In the genomic region with DNA sequence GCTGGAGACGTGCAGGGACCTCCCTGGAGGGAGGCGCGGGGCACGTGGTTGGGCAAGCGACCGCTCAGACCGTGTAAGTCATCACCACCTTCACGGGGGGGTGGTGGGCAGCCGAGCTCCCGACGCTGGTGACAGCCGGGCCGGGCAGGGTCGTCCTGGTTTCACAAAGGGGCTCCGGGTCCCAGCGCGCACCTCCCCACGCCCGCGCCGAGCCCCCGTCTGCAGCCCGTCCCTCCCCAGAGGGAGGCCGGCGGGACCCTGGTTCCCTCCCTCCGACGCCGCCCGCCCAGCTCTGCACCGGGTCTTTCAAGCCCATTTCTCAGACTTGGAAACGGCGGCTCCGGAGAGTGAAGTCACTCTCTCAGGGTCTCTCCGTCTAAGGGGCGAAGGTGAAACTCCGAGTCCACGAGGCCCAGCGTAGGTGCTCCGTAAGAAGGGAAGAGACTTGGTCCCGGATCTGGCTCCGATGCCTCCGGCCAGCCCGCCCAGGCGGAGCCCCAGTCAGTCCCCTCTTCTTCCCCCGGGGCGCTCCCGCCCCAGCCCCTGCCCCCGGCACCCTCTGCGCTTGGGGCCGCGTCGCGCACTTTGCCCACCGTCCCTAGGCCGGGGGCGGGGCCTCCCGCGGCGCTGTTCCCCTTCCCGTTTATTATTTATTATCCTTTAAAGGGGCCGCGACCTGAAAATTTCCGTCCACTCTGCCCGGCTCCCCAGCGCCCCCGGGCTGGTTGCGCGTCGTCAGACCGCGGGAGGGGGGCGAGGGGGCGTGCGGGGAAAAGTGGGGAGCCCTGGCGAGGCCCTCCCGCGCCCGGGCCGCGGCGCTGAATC, we compare ENCODE assay signal across 8 cellular contexts. TPM values are rescaled to one million over a fixed set of nuclear protein-coding genes. Genes with fewer than 3 reads are reported as not detected.
DNase-seq lines count a peak whose midpoint lies in the region; ATAC-seq, FAIRE-seq and TF ChIP-seq lines count a peak whose summit lies in the region.

No MANE protein-coding gene starts in this region.

- peak overlapping the region; percentile 86 for H3K4me3 ChIP-seq in NT2/D1 (ENCODE audit: insufficient read length, low read depth)
- H3K4me3 ChIP-seq in endothelial cell of umbilical vein (replicated peaks in 1 of 3; ENCODE audit: insufficient read depth in 1 of 3, low read depth in 1 of 3, low read length in 3 of 3), result peak overlapping the region; percentile 69 to 95 (median 85)
- peak overlapping the region; percentile 99 for H3K4me3 ChIP-seq in mesodermal cell (ENCODE audit: extremely low read depth, insufficient read depth, low read length, poor library complexity, severe bottlenecking)

- H2AFZ ChIP-seq in endothelial cell of umbilical vein (ENCODE audit: low read depth, low read length), result peak overlapping the region; percentile 95

- peak; percentile 22 for TF ChIP-seq POLR2A in endothelial cell of umbilical vein (IDR thresholded peaks at IDR 0.05; ENCODE audit: low read depth, low read length)

- no peaks in the 10 kb centered on the region for H4K20me1 ChIP-seq in endothelial cell of umbilical vein (replicated peaks; ENCODE audit: control insufficient read depth, extremely low read depth, insufficient read depth, low read length)

- H3K9ac ChIP-seq in NT2/D1 (ENCODE audit: insufficient read length, low read depth) (peak overlapping the region; percentile 87), endothelial cell of umbilical vein (replicated peaks; ENCODE audit: extremely low read depth, insufficient read depth, low read length) (peak overlapping the region; percentile 77)

- dilution Hi-C loops in endothelial cell of umbilical vein (cut with MboI; ENCODE audit: extremely low pct_ligation_motif_present, low sequenced_read_pairs), result no loop called here

- peak; percentile 37 for FAIRE-seq in endothelial cell of umbilical vein (lab: Jason Lieb, UNC)

- peak overlapping the region; percentile 70 for H3K4me2 ChIP-seq in endothelial cell of umbilical vein (ENCODE audit: insufficient read depth, low read length)

- TF ChIP-seq CTCF in endothelial cell of umbilical vein (IDR thresholded peaks at IDR 0.05; ENCODE audit: extremely low read depth in 1 of 2, insufficient read depth in 1 of 2, low read depth in 1 of 2, low read length in 2 of 2), result no peak

- 0 to 1% methylated on average over 46 to 60 of the region's 81 CpGs for WGBS in mesodermal cell (ENCODE audit: insufficient coverage in 2 of 2), 2 experiments

- H3K4me1 ChIP-seq in NT2/D1 (ENCODE audit: insufficient read depth, insufficient read length) (peaks cover 16% of the 10 kb centered on the region), endothelial cell of umbilical vein (ENCODE audit: control insufficient read depth, extremely low read depth, insufficient read depth, low read length) (peaks cover 6% of the 10 kb centered on the region), mesodermal cell (ENCODE audit: control insufficient read depth, insufficient read depth, low read length, poor library complexity, severe bottlenecking) (peaks cover 4% of the 10 kb centered on the region)

- no peaks in the 10 kb centered on the region for H3K9me3 ChIP-seq in NT2/D1 (ENCODE audit: insufficient read depth, low read length)
- no peaks in the 10 kb centered on the region for H3K9me3 ChIP-seq in endothelial cell of umbilical vein (replicated peaks; ENCODE audit: control insufficient read depth, insufficient read depth, low read length)
- H3K9me3 ChIP-seq in mesodermal cell (ENCODE audit: control insufficient read depth, low read length), result no peaks in the 10 kb centered on the region

- no peaks in the 10 kb centered on the region for H3K9me1 ChIP-seq in endothelial cell of umbilical vein (replicated peaks; ENCODE audit: control insufficient read depth, extremely low read depth, insufficient read depth, low read length)

- ATAC-seq in GM21360 (IDR thresholded peaks at IDR 0.05; ENCODE audit: unreplicated experiment), result peak; percentile 48

- intact Hi-C loops in endothelial cell of umbilical vein (cut with micrococcal nuclease), result loop anchor here (1.0 kb wide), 1 partner anchor 57 kb away; no protein-coding TSS in a partner anchor

- POLR2A ChIA-PET in endothelial cell of umbilical vein (lab: Charles Lee), result no interaction called here

- H3K36me3 ChIP-seq in NT2/D1 (ENCODE audit: insufficient read depth, insufficient read length, low read length) (peaks cover 21% of the 10 kb centered on the region), endothelial cell of umbilical vein (ENCODE audit: control insufficient read depth in 2 of 2, extremely low read depth in 1 of 2, insufficient read depth in 2 of 2, low read length in 2 of 2) (no peaks in the 10 kb centered on the region), mesodermal cell (ENCODE audit: control insufficient read depth, insufficient read depth, low read length) (peaks cover 29% of the 10 kb centered on the region)

- H3K27ac ChIP-seq in endothelial cell of umbilical vein (ENCODE audit: insufficient read depth, low read depth, low read length) (peak overlapping the region; percentile 86), mesodermal cell (ENCODE audit: low read depth, low read length, severe bottlenecking) (peak overlapping the region; percentile 95)

- in situ Hi-C loops in Caki2 (cut with HindIII; ENCODE audit: low pct_unique_long_range_greater_than_20kb, low sequenced_read_pairs), result no loop called here

- H3K27me3 ChIP-seq in NT2/D1 (ENCODE audit: insufficient read depth, insufficient read length) (peaks cover 12% of the 10 kb centered on the region), endothelial cell of umbilical vein (ENCODE audit: control insufficient read depth in 2 of 2, insufficient read depth in 2 of 2, low read length in 2 of 2) (peaks cover 3 to 5% of the 10 kb centered on the region in 2 experiments)

- no TSS peak for BruUV-seq in endothelial cell of umbilical vein (replicated peaks; lab: Mats Ljungman, UMichigan)

- CTCF ChIA-PET in endothelial cell of umbilical vein (lab: Charles Lee), result interaction anchor here (1.3 to 3.4 kb wide), 2 partner anchors 57 to 59 kb away, joined by 5 to 46 read pairs; partner anchors contain the start of gene WDR18

- no peaks in the 10 kb centered on the region for H3K79me2 ChIP-seq in endothelial cell of umbilical vein (ENCODE audit: control insufficient read depth, insufficient read depth, low read length)

- peak; percentile 69 for DNase-seq in Caki2 (ENCODE audit: low read depth)
- peak; percentile 53 for DNase-seq in HS-5 (ENCODE audit: low read depth)
- peak; percentile 74 for DNase-seq in NT2/D1 (ENCODE audit: low read depth, low spot score)
- peak; percentile 88 for DNase-seq in activated CD8-positive, alpha-beta memory T cell treated with anti-CD3 and anti-CD28 coated beads, Interleukin-2, amount 50 U/mL, for 48 hours
- DNase-seq in endothelial cell of umbilical vein (ENCODE audit: low read depth, low spot score), result peak; percentile 79
- DNase-seq in stimulated activated CD8-positive, alpha-beta memory T cell treated with anti-CD3 and anti-CD28 coated beads, Interleukin-7, amount 100 ng/mL, for 1 hour (ENCODE audit: low read depth in 2 of 2), result peak; percentile 47 to 55

RNA-seq across cellular contexts. Expression of gene ARID3A, which starts 0.5 kb away (rescaled TPM):
- total RNA-seq in Caki2 (2014; rRNA removed; shearing (Covaris generic); ENCODE audit: low replicate concordance), result 7.8 and 12.2 TPM in 2 replicates
- 10.8 and 13.2 TPM in 2 replicates for total RNA-seq in endothelial cell of umbilical vein
- polyA plus RNA-seq in endothelial cell of umbilical vein, result 5.4 and 7.6 TPM in 2 replicates
- 4.5 and 5.3 TPM in 2 replicates for polyA plus RNA-seq in endothelial cell of umbilical vein (2011; cell fraction: cytosol; rRNA removed)
- polyA plus RNA-seq in endothelial cell of umbilical vein (2011; cell fraction: nucleus; rRNA removed), result 7.6 and 12.8 TPM in 2 replicates
- polyA plus RNA-seq in endothelial cell of umbilical vein (2012), result 7.6 and 13.1 TPM in 2 replicates
- polyA minus RNA-seq in endothelial cell of umbilical vein, result 12.7 and 14.8 TPM in 2 replicates
- polyA minus RNA-seq in endothelial cell of umbilical vein (2011; cell fraction: cytosol; rRNA and poly(A)+ RNA removed), result 11.4 TPM
- 8.6 and 13.0 TPM in 2 replicates for polyA minus RNA-seq in endothelial cell of umbilical vein (2011; cell fraction: nucleus; rRNA and poly(A)+ RNA removed)
- polyA plus RNA-seq in mesodermal cell (2013, experiment 1 of 2), result 119 TPM
- 101 TPM for polyA plus RNA-seq in mesodermal cell (2013, experiment 2 of 2)

RNA-seq across cellular contexts. Expression of gene KISS1R, which starts 8.2 kb away (rescaled TPM):
- total RNA-seq in Caki2 (2014; rRNA removed; shearing (Covaris generic); ENCODE audit: low replicate concordance), result not detected in 2 replicates
- total RNA-seq in endothelial cell of umbilical vein, result not detected in 2 replicates
- not detected in 2 replicates for polyA plus RNA-seq in endothelial cell of umbilical vein
- not detected in 2 replicates for polyA plus RNA-seq in endothelial cell of umbilical vein (2011; cell fraction: cytosol; rRNA removed)
- not detected in 2 replicates for polyA plus RNA-seq in endothelial cell of umbilical vein (2011; cell fraction: nucleus; rRNA removed)
- not detected in 2 replicates for polyA plus RNA-seq in endothelial cell of umbilical vein (2012)
- polyA minus RNA-seq in endothelial cell of umbilical vein, result 0.28 TPM in 1 of 2 replicates, not detected in the other
- not detected for polyA minus RNA-seq in endothelial cell of umbilical vein (2011; cell fraction: cytosol; rRNA and poly(A)+ RNA removed)
- polyA minus RNA-seq in endothelial cell of umbilical vein (2011; cell fraction: nucleus; rRNA and poly(A)+ RNA removed), result not detected in 2 replicates
- not detected for polyA plus RNA-seq in mesodermal cell (2013, experiment 1 of 2)
- not detected for polyA plus RNA-seq in mesodermal cell (2013, experiment 2 of 2)

RNA-seq across cellular contexts. Expression of gene R3HDM4, which starts 12.3 kb away (rescaled TPM):
- 6.2 and 34.0 TPM in 2 replicates for total RNA-seq in Caki2 (2014; rRNA removed; shearing (Covaris generic); ENCODE audit: low replicate concordance)
- total RNA-seq in endothelial cell of umbilical vein, result 49.6 and 53.9 TPM in 2 replicates
- polyA plus RNA-seq in endothelial cell of umbilical vein, result 51.8 and 70.6 TPM in 2 replicates
- polyA plus RNA-seq in endothelial cell of umbilical vein (2011; cell fraction: cytosol; rRNA removed), result 22.2 and 29.8 TPM in 2 replicates
- 25.4 and 25.8 TPM in 2 replicates for polyA plus RNA-seq in endothelial cell of umbilical vein (2011; cell fraction: nucleus; rRNA removed)
- polyA plus RNA-seq in endothelial cell of umbilical vein (2012), result 33.4 and 53.0 TPM in 2 replicates
- polyA minus RNA-seq in endothelial cell of umbilical vein, result 18.9 and 19.7 TPM in 2 replicates
- 7.7 TPM for polyA minus RNA-seq in endothelial cell of umbilical vein (2011; cell fraction: cytosol; rRNA and poly(A)+ RNA removed)
- 5.4 and 9.2 TPM in 2 replicates for polyA minus RNA-seq in endothelial cell of umbilical vein (2011; cell fraction: nucleus; rRNA and poly(A)+ RNA removed)
- polyA plus RNA-seq in mesodermal cell (2013, experiment 1 of 2), result 62.6 TPM
- 47.1 TPM for polyA plus RNA-seq in mesodermal cell (2013, experiment 2 of 2)

RNA-seq across cellular contexts. Expression of gene RNU6-9, which starts 32.0 kb away (rescaled TPM):
- not detected in 2 replicates for total RNA-seq in Caki2 (2014; rRNA removed; shearing (Covaris generic); ENCODE audit: low replicate concordance)
- not detected in 2 replicates for total RNA-seq in endothelial cell of umbilical vein
- polyA plus RNA-seq in endothelial cell of umbilical vein, result not detected in 2 replicates
- polyA plus RNA-seq in endothelial cell of umbilical vein (2011; cell fraction: cytosol; rRNA removed), result not detected in 2 replicates
- polyA plus RNA-seq in endothelial cell of umbilical vein (2011; cell fraction: nucleus; rRNA removed), result not detected in 2 replicates
- polyA plus RNA-seq in endothelial cell of umbilical vein (2012), result not detected in 2 replicates
- polyA minus RNA-seq in endothelial cell of umbilical vein, result not detected in 2 replicates
- polyA minus RNA-seq in endothelial cell of umbilical vein (2011; cell fraction: cytosol; rRNA and poly(A)+ RNA removed), result 1,914 TPM
- not detected in 2 replicates for polyA minus RNA-seq in endothelial cell of umbilical vein (2011; cell fraction: nucleus; rRNA and poly(A)+ RNA removed)
- polyA plus RNA-seq in mesodermal cell (2013, experiment 1 of 2), result under 0.01 TPM
- under 0.01 TPM for polyA plus RNA-seq in mesodermal cell (2013, experiment 2 of 2)

RNA-seq across cellular contexts. Expression of gene MED16, which starts 32.3 kb away (rescaled TPM):
- total RNA-seq in Caki2 (2014; rRNA removed; shearing (Covaris generic); ENCODE audit: low replicate concordance), result 17.3 and 26.9 TPM in 2 replicates
- total RNA-seq in endothelial cell of umbilical vein, result 54.7 and 63.1 TPM in 2 replicates
- polyA plus RNA-seq in endothelial cell of umbilical vein, result 66.5 and 96.6 TPM in 2 replicates
- polyA plus RNA-seq in endothelial cell of umbilical vein (2011; cell fraction: cytosol; rRNA removed), result 33.5 and 44.8 TPM in 2 replicates
- polyA plus RNA-seq in endothelial cell of umbilical vein (2011; cell fraction: nucleus; rRNA removed), result 39.3 and 41.1 TPM in 2 replicates
- polyA plus RNA-seq in endothelial cell of umbilical vein (2012), result 34.9 and 47.5 TPM in 2 replicates
- 32.5 and 45.6 TPM in 2 replicates for polyA minus RNA-seq in endothelial cell of umbilical vein
- polyA minus RNA-seq in endothelial cell of umbilical vein (2011; cell fraction: cytosol; rRNA and poly(A)+ RNA removed), result 31.4 TPM
- polyA minus RNA-seq in endothelial cell of umbilical vein (2011; cell fraction: nucleus; rRNA and poly(A)+ RNA removed), result 22.8 and 36.9 TPM in 2 replicates
- 69.1 TPM for polyA plus RNA-seq in mesodermal cell (2013, experiment 1 of 2)
- polyA plus RNA-seq in mesodermal cell (2013, experiment 2 of 2), result 50.7 TPM

Comparison
In these comparisons a context has a peak if more than half of its experiments do, and no peak if none do; other contexts are left out.
1. Peak in every context shown above with its lines: DNase-seq, ATAC-seq, H3K4me3 ChIP-seq and H3K27ac ChIP-seq.